In genomic region chr19:12482505-12482886, GRCh38 we compare ENCODE assay signal across 1 cellular context.
TF ChIP-seq lines count a peak whose summit lies in the region.

No MANE protein-coding gene starts in this region.

TF ChIP-seq in HepG2, 621 proteins besides CTCF, POLR2A, EP300 and RAD21:
- TF ChIP-seq PCBP1 (IDR thresholded peaks at IDR 0.05; ENCODE audit: borderline replicate concordance, low read depth, low read length) (no peak), ZBTB40 (IDR thresholded peaks at IDR 0.05) (no peak), ZBTB40 (CRISPR knock-in tag; IDR thresholded peaks at IDR 0.05) (no peak), ZNF343 (CRISPR knock-in tag; IDR thresholded peaks at IDR 0.05) (no peak), ZBTB33 (CRISPR knock-in tag; IDR thresholded peaks at IDR 0.05) (no peak), RFXANK (CRISPR knock-in tag; IDR thresholded peaks at IDR 0.05) (no peak), ZNF740 (CRISPR knock-in tag; IDR thresholded peaks at IDR 0.05) (no peak), HOXA7 (CRISPR knock-in tag; IDR thresholded peaks at IDR 0.05) (no peak), MTERF4 (CRISPR knock-in tag; IDR thresholded peaks at IDR 0.05) (no peak), ZNF280B (CRISPR knock-in tag; IDR thresholded peaks at IDR 0.05; ENCODE audit: borderline replicate concordance) (no peak), MATR3 (CRISPR knock-in tag; IDR thresholded peaks at IDR 0.05) (no peak)
